ENCODE assay signal across 18 cellular contexts in the genomic region with DNA sequence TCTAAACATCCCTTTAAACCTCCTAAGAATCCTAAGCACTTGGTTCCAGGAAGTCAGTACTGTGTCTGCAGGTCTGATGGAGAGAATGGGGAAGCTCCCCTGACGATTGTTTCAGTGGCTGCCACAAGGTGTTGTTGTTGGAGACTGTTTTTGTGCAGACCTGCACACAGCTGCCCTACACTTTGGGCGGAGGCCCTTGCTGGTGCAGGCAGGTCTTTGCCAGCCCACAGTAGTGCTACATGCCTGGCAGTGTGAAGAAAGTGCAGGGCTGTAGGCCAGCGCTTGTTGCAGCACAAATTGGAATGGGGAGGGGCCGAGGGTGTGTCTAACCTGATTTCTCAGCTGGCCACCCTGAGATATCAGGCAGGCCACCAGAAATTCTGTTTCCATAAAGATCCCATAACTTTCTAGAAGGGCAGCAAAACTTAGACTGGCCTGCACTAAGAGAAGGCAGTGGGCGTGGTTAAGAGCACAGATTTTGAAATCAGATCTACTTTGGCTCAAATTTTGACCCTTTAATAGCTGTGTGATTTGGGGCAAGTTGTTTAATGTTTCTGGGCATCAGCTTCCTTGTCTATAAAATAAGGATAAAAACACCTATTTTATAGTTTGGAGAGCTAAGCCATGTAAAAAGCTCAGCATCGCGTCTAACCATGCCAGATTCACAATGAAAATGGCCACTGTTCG.
DNase-seq lines count a peak whose midpoint lies in the region; ATAC-seq and TF ChIP-seq lines count a peak whose summit lies in the region.
"Had no signal": no experiment of that assay in that cellular context is flagged by ENCODE, and none has a peak within 500 bp of the region (broad histone marks: within the 10 kb centered on the region; RNA-seq: fewer than 3 reads in every experiment).

No MANE protein-coding gene starts in this region.

- DNase-seq in Kasumi-1 (lab: John Stamatoyannopoulos, UW) (peak; percentile 11 to 30), epithelial cell of prostate (ENCODE audit: low read depth, low spot score) (peak; percentile 18), psoas muscle (peak in 1 of 2 donors; percentile 18), cerebellar nuclear complex (lab: John Stamatoyannopoulos, UW) (no peak), A172 (ENCODE audit: low spot score) (no peak), DMS114 treated with DMSO at 0.1 percent for 48 hours (lab: John Stamatoyannopoulos, UW; ENCODE audit: unreplicated experiment) (no peak)
- no peak for DNase-seq in stimulated activated naive CD8-positive, alpha-beta T cell treated with anti-CD3 and anti-CD28 coated beads, Interleukin-15, Interleukin-2, amounts not matched to agents 100 U/mL and 50 U/mL, for 24 hours
- DNase-seq: activated CD4-positive, alpha-beta T cell treated with anti-CD3 and anti-CD28 coated beads for 48 hours; aorta; C1 segment of cervical spinal cord; dermis blood vessel endothelial cell; NCI-H2029; retina; stimulated activated CD4-positive, alpha-beta T cell treated with anti-CD3 and anti-CD28 coated beads, Interleukin-4, amount 100 ng/mL, for 1 hour; stimulated activated naive CD4-positive, alpha-beta T cell had no signal

- ATAC-seq in psoas muscle = peak in 3 of 4 donors; percentile 44 to 72 (median 69)
- no peak for ATAC-seq in stimulated activated naive CD8-positive, alpha-beta T cell treated with anti-CD3 and anti-CD28 coated beads, Interleukin-15, Interleukin-2, amounts not matched to agents 100 U/mL and 50 U/mL, for 24 hours
- ATAC-seq: activated T-helper 17 cell treated with anti-CD3 and anti-CD28 coated beads, Interleukin-2, amount 50 U/mL, for 72 hours; K562 had no signal

- H3K4me3 ChIP-seq in GM12875 (ENCODE audit: low read depth, low read length) (no peak overlapping the region), psoas muscle (no peak overlapping the region)
- H3K4me3 ChIP-seq: K562 had no signal

- 60 to 79% (median 67%) methylated on average over 8 of the region's 8 CpGs for WGBS in psoas muscle, 3 donors

- H3K36me3 ChIP-seq in psoas muscle (ENCODE audit: insufficient read depth in 1 of 2, low read depth in 1 of 2) = no peaks in the 10 kb centered on the region

- H3K27me3 ChIP-seq in psoas muscle (ENCODE audit: insufficient read depth in 3 of 3, low read length in 2 of 3) = no peaks in the 10 kb centered on the region

- H3K9me3 ChIP-seq in psoas muscle = no peaks in the 10 kb centered on the region

- intact Hi-C loops in psoas muscle (cut with DNase I) = loop anchor here in 1 of 2 donors (10.0 kb wide), 1 partner anchor 1241 kb away; no protein-coding TSS in a partner anchor

- TF ChIP-seq CTCF in GM12875 (IDR thresholded peaks at IDR 0.05; ENCODE audit: borderline replicate concordance, insufficient read depth, low read depth, low read length) = 0 out of 2 replicates have a peak, but pooled peaks have one; percentile 15
- no peak for TF ChIP-seq CTCF in psoas muscle (IDR thresholded peaks at IDR 0.05)

- H3K27ac ChIP-seq in epithelial cell of prostate (no peak overlapping the region), psoas muscle (no peak overlapping the region)

- peaks cover 12% of the 10 kb centered on the region for H3K4me1 ChIP-seq in psoas muscle

Comparison
In these comparisons a context has a peak if more than half of its experiments do, and no peak if none do; other contexts are left out.
1. DNase-seq: peak in Kasumi-1 (2 of 2) and epithelial cell of prostate (single experiment); none in cerebellar nuclear complex (0 of 2), stimulated activated naive CD8-positive, alpha-beta T cell treated with anti-CD3 and anti-CD28 coated beads, Interleukin-15, Interleukin-2, amounts not matched to agents 100 U/mL and 50 U/mL, for 24 hours (single experiment), A172 (single experiment) and DMS114 treated with DMSO at 0.1 percent for 48 hours (single experiment).